In the genomic region with DNA sequence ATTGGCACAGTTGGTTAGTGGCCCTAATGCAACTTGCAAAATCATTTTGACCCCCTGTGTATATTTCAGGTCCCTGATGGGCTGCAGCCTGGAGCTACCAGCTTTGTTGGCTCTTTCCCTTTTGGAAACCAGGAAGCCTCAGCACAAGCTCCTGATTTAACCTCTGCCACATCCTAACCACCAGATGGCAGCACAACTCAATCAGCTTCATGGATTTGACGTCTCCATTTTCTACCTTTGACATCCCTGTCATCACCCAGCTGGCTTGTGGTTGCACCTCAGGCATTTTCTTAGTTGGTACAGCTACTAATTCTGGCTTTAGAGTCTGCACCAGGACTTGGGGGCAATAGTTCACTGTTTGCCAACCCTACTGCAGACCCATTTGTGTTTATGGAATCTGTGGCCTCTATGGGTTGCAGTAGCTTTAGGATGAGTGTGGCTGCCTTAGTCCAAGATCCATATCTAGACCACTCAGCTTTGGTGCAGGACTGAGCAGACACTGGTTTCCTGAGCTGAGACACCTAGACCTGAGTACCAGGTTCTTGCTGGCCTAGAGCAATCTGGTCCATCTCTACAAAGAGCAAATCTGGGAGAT, we compare ENCODE assay signal across 8 cellular contexts.
DNase-seq lines count a peak whose midpoint lies in the region; TF ChIP-seq lines count a peak whose summit lies in the region.

No MANE protein-coding gene starts in this region.

- H3K4me3 ChIP-seq in iPS DF 6.9 (ENCODE audit: low read length) (no peak overlapping the region), lower leg skin (ENCODE audit: low read depth, poor library complexity, severe bottlenecking) (no peak overlapping the region)

- no peaks in the 10 kb centered on the region for H3K9me3 Mint-ChIP-seq in activated naive CD8-positive, alpha-beta T cell treated with anti-CD3 and anti-CD28 coated beads for 36 hours

- H3K27me3 ChIP-seq in iPS DF 6.9 (ENCODE audit: control insufficient read depth, insufficient read depth, low read length), result no peaks in the 10 kb centered on the region

- intact Hi-C loops in lower leg skin (cut with DNase I; ENCODE audit: low total_unique reads), result no loop called here

- TF ChIP-seq CTCF in 22Rv1 (IDR thresholded peaks at IDR 0.05) (peak; percentile 76), lower leg skin (IDR thresholded peaks at IDR 0.05) (no peak)

- in situ Hi-C loops in G401 (cut with HindIII; ENCODE audit: low sequenced_read_pairs), result no loop called here

- TF ChIP-seq POLR2A in lower leg skin (IDR thresholded peaks at IDR 0.05), result no peak

- no peaks in the 10 kb centered on the region for H3K4me1 ChIP-seq in iPS DF 6.9 (ENCODE audit: control insufficient read depth, insufficient read depth, low read length)

- no peak overlapping the region for H3K27ac ChIP-seq in 22Rv1
- H3K27ac ChIP-seq in iPS DF 6.9 (ENCODE audit: low read length), result no peak overlapping the region

- no peaks in the 10 kb centered on the region for H3K4me1 Mint-ChIP-seq in activated naive CD8-positive, alpha-beta T cell treated with anti-CD3 and anti-CD28 coated beads for 36 hours

- no CpG with 5 or more reads among the region's 1 CpG for WGBS in iPS DF 6.9 (ENCODE audit: insufficient coverage, insufficient read length)
- 0 to 18% methylated on average over 1 of the region's 1 CpG for WGBS in lower leg skin, 2 donors

- no peaks in the 10 kb centered on the region for H3K9me3 ChIP-seq in iPS DF 6.9 (ENCODE audit: control insufficient read depth, insufficient read depth, low read length)

- H3K27me3 Mint-ChIP-seq in activated naive CD8-positive, alpha-beta T cell treated with anti-CD3 and anti-CD28 coated beads for 36 hours, result no peaks in the 10 kb centered on the region

- no peaks in the 10 kb centered on the region for H3K36me3 Mint-ChIP-seq in activated naive CD8-positive, alpha-beta T cell treated with anti-CD3 and anti-CD28 coated beads for 36 hours

- no peak overlapping the region for H3K4me3 Mint-ChIP-seq in activated naive CD8-positive, alpha-beta T cell treated with anti-CD3 and anti-CD28 coated beads for 36 hours

- H3K27ac Mint-ChIP-seq in activated naive CD8-positive, alpha-beta T cell treated with anti-CD3 and anti-CD28 coated beads for 36 hours, result no peak overlapping the region

- H3K36me3 ChIP-seq in iPS DF 6.9 (ENCODE audit: control insufficient read depth, insufficient read depth, low read length), result no peaks in the 10 kb centered on the region; the same call in 1 of the 2 replicates

- DNase-seq in G401 (ENCODE audit: low spot score), result peak; percentile 64
- peak; percentile 47 for DNase-seq in H4 (ENCODE audit: low spot score)
- DNase-seq in M059J (ENCODE audit: low read depth), result peak; percentile 31
- peak; percentile 10 for DNase-seq in activated naive CD8-positive, alpha-beta T cell treated with anti-CD3 and anti-CD28 coated beads for 36 hours
- peak; percentile 71 for DNase-seq in iPS DF 6.9 (ENCODE audit: low read depth, low spot score)
- peak; percentile 66 for DNase-seq in superior temporal gyrus (ENCODE audit: extremely low spot score)
- DNase-seq in lower leg skin (ENCODE audit: low spot score in 2 of 2), result no peak

Comparison
In these comparisons a context has a peak if more than half of its experiments do, and no peak if none do; other contexts are left out.
1. DNase-seq: peak in G401 (single experiment), H4 (single experiment), M059J (single experiment), activated naive CD8-positive, alpha-beta T cell treated with anti-CD3 and anti-CD28 coated beads for 36 hours (single experiment), iPS DF 6.9 (single experiment) and superior temporal gyrus (single experiment); none in lower leg skin (0 of 2).